Comparison of ENCODE assay signal across 10 cellular contexts in the genomic region with DNA sequence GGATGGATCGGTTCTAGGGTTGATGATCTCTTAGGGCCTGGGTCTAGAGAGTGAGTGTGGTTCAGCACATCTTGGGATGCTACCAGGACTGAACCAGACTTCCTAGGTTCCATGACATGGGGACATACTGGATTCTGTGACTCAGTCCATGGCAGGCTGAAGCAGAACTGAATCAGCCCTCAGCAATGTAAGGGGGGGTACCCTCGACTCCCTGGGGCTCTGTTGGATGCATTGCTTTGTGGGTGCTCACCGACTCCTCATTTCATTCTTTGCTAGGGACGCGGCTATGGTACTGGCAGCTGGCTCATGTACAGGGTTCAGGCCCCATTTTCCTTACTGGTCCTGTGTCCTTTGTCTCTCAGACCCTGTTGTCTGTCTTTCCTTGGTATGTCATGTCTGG. TPM values are rescaled to one million over a fixed set of nuclear protein-coding genes. Genes with fewer than 3 reads are reported as not detected.
DNase-seq lines count a peak whose midpoint lies in the region; ATAC-seq and TF ChIP-seq lines count a peak whose summit lies in the region.
"Had no signal": no experiment of that assay in that cellular context is flagged by ENCODE, and none has a peak within 500 bp of the region (broad histone marks: within the 10 kb centered on the region; RNA-seq: fewer than 3 reads in every experiment).

No MANE protein-coding gene starts in this region.

- intact Hi-C loops in activated T-helper 1 cell treated with anti-CD3 and anti-CD28 coated beads, Interleukin-12 subunit alpha, Interleukin-12 subunit beta, Interleukin-2, Interleukin-4 antibody, amounts not matched to agents 30 ng/mL and 10 ng/mL and 1 ng/mL, durations not matched to agents 14 hours and 24 hours and 36 hours (cut with micrococcal nuclease), result no loop called here
- intact Hi-C loops in right lobe of liver (cut with DNase I), result no loop called here

- 20 to 22% methylated on average over 5 of the region's 5 CpGs for WGBS in GM23248 (ENCODE audit: low coverage in 1 of 2, low lambda C conversion rate in 2 of 2, missing lambda C conversion rate in 2 of 2), 2 experiments
- 100% methylated on average over 3 of the region's 5 CpGs for WGBS in right lobe of liver (ENCODE audit: insufficient coverage, low coverage, low lambda C conversion rate, missing lambda C conversion rate)

- TF ChIP-seq CTCF in right lobe of liver (IDR thresholded peaks at IDR 0.05), result no peak

- H3K36me3 ChIP-seq in ACC112 (ENCODE audit: insufficient read depth, low read length) (no peaks in the 10 kb centered on the region), GM23248 (ENCODE audit: low read depth) (no peaks in the 10 kb centered on the region), iPS-20b (ENCODE audit: insufficient read depth, low read depth, low read length) (no peaks in the 10 kb centered on the region), right lobe of liver (no peaks in the 10 kb centered on the region)
- H3K36me3 ChIP-seq: gastroesophageal sphincter, prostate gland had no signal

- DNase-seq in GM23248 (peak; percentile 96), T-helper 9 cell (no peak), DMS79 treated with DMSO at 0.1 percent for 48 hours (lab: John Stamatoyannopoulos, UW) (no peak), right lobe of liver (no peak)
- no peak for DNase-seq in activated T-helper 1 cell treated with anti-CD3 and anti-CD28 coated beads, Interleukin-12 subunit alpha, Interleukin-12 subunit beta, Interleukin-2, Interleukin-4 antibody, amounts not matched to agents 30 ng/mL and 10 ng/mL and 1 ng/mL, durations not matched to agents 14 hours and 24 hours and 36 hours (ENCODE audit: low spot score)

- H3K27me3 Mint-ChIP-seq in activated T-helper 1 cell treated with anti-CD3 and anti-CD28 coated beads, Interleukin-12 subunit alpha, Interleukin-12 subunit beta, Interleukin-2, Interleukin-4 antibody, amounts not matched to agents 30 ng/mL and 10 ng/mL and 1 ng/mL, durations not matched to agents 14 hours and 24 hours and 36 hours (ENCODE audit: insufficient read depth), result no peaks in the 10 kb centered on the region

- no peaks in the 10 kb centered on the region for H4K20me1 ChIP-seq in GM23248 (ENCODE audit: insufficient read depth)

- H3K9me2 ChIP-seq in GM23248 (ENCODE audit: insufficient read depth), result no peaks in the 10 kb centered on the region

- H3K4me1 ChIP-seq in ACC112 (ENCODE audit: control insufficient read depth, insufficient read depth, low read length, unreplicated experiment) (peaks cover 9% of the 10 kb centered on the region), GM23248 (ENCODE audit: insufficient read depth) (peaks cover 25% of the 10 kb centered on the region), iPS-20b (ENCODE audit: insufficient read depth, low read length) (peaks cover 25% of the 10 kb centered on the region; the same call in 1 of the 2 replicates), right lobe of liver (no peaks in the 10 kb centered on the region)
- H3K4me1 ChIP-seq: prostate gland had no signal

- H3K27me3 ChIP-seq in ACC112 (ENCODE audit: insufficient read depth, low read length), result peaks cover 60% of the 10 kb centered on the region
- H3K27me3 ChIP-seq in GM23248 (replicated peaks; ENCODE audit: insufficient read depth), result no peaks in the 10 kb centered on the region
- H3K27me3 ChIP-seq in iPS-20b (ENCODE audit: insufficient read depth, low read length), result peaks cover 60% of the 10 kb centered on the region
- no peaks in the 10 kb centered on the region for H3K27me3 ChIP-seq in right lobe of liver

- peak overlapping the region; percentile 93 for H3K27ac Mint-ChIP-seq in activated T-helper 1 cell treated with anti-CD3 and anti-CD28 coated beads, Interleukin-12 subunit alpha, Interleukin-12 subunit beta, Interleukin-2, Interleukin-4 antibody, amounts not matched to agents 30 ng/mL and 10 ng/mL and 1 ng/mL, durations not matched to agents 14 hours and 24 hours and 36 hours

- no peak for TF ChIP-seq POLR2A in right lobe of liver (IDR thresholded peaks at IDR 0.05)

- ATAC-seq in GM19455 (IDR thresholded peaks at IDR 0.05; ENCODE audit: unreplicated experiment), result no peak
- ATAC-seq in right lobe of liver, result no peak
- ATAC-seq: gastroesophageal sphincter had no signal

- peaks cover 18% of the 10 kb centered on the region for H3F3A ChIP-seq in GM23248 (ENCODE audit: insufficient read depth)

- H3K9me3 ChIP-seq in GM23248 (ENCODE audit: low read depth) (no peaks in the 10 kb centered on the region), iPS-20b (ENCODE audit: insufficient read depth, low read depth, low read length) (no peaks in the 10 kb centered on the region), right lobe of liver (no peaks in the 10 kb centered on the region)
- H3K9me3 ChIP-seq: gastroesophageal sphincter, prostate gland had no signal

- H3K79me2 ChIP-seq in ACC112 (ENCODE audit: control insufficient read depth, insufficient read depth, low read length, unreplicated experiment) (no peaks in the 10 kb centered on the region), GM23248 (ENCODE audit: insufficient read depth) (peaks cover 33% of the 10 kb centered on the region)

- H2AFZ ChIP-seq in ACC112 (ENCODE audit: low read length, unreplicated experiment) (peak overlapping the region; percentile 10), GM23248 (peak overlapping the region; percentile 81)

- H3K9ac ChIP-seq in GM23248, result peak overlapping the region; percentile 83
- peak overlapping the region; percentile 11; the same call in 1 of the 2 replicates for H3K9ac ChIP-seq in iPS-20b (ENCODE audit: low read depth, low read length)

- peak overlapping the region; percentile 78 for H3K4me2 ChIP-seq in GM23248 (ENCODE audit: unreplicated experiment)

- H3K4me3 Mint-ChIP-seq in activated T-helper 1 cell treated with anti-CD3 and anti-CD28 coated beads, Interleukin-12 subunit alpha, Interleukin-12 subunit beta, Interleukin-2, Interleukin-4 antibody, amounts not matched to agents 30 ng/mL and 10 ng/mL and 1 ng/mL, durations not matched to agents 14 hours and 24 hours and 36 hours, result peak overlapping the region; percentile 91

- H3K9me3 Mint-ChIP-seq in activated T-helper 1 cell treated with anti-CD3 and anti-CD28 coated beads, Interleukin-12 subunit alpha, Interleukin-12 subunit beta, Interleukin-2, Interleukin-4 antibody, amounts not matched to agents 30 ng/mL and 10 ng/mL and 1 ng/mL, durations not matched to agents 14 hours and 24 hours and 36 hours, result no peaks in the 10 kb centered on the region

- H3K4me3 ChIP-seq in ACC112 (ENCODE audit: low read depth, low read length), result 0 out of 2 replicates have a peak overlapping the region, but pooled peaks have one; percentile 84
- peak overlapping the region; percentile 81 for H3K4me3 ChIP-seq in GM23248
- H3K4me3 ChIP-seq in iPS-20b (ENCODE audit: low read length), result peak overlapping the region; percentile 87; the same call in 1 of the 2 replicates
- no peak overlapping the region for H3K4me3 ChIP-seq in right lobe of liver

- in situ Hi-C loops in GM23248 (cut with MboI), result no loop called here

- peaks cover 45% of the 10 kb centered on the region for H3K36me3 Mint-ChIP-seq in activated T-helper 1 cell treated with anti-CD3 and anti-CD28 coated beads, Interleukin-12 subunit alpha, Interleukin-12 subunit beta, Interleukin-2, Interleukin-4 antibody, amounts not matched to agents 30 ng/mL and 10 ng/mL and 1 ng/mL, durations not matched to agents 14 hours and 24 hours and 36 hours (ENCODE audit: low read depth)

- H3K4me1 Mint-ChIP-seq in activated T-helper 1 cell treated with anti-CD3 and anti-CD28 coated beads, Interleukin-12 subunit alpha, Interleukin-12 subunit beta, Interleukin-2, Interleukin-4 antibody, amounts not matched to agents 30 ng/mL and 10 ng/mL and 1 ng/mL, durations not matched to agents 14 hours and 24 hours and 36 hours (ENCODE audit: low read depth), result peaks cover 74% of the 10 kb centered on the region

- H3K27ac ChIP-seq in ACC112 (ENCODE audit: low read depth, low read length) (peak overlapping the region; percentile 47; the same call in 1 of the 2 replicates), GM23248 (peak overlapping the region; percentile 95), iPS-20b (ENCODE audit: low read length) (no peak overlapping the region), right lobe of liver (no peak overlapping the region)

RNA-seq across cellular contexts. Expression of a gene that starts 0.7 kb away (rescaled TPM):
- total RNA-seq in GM23248 (2014; rRNA removed; shearing (Covaris generic)), result 14.8 and 21.4 TPM in 2 replicates
- polyA plus RNA-seq in GM23248 (2016; fragmentation: Nextera tagmentation; extraction: Ambion mirVana), result 3.3 and 4.1 TPM in 2 replicates
- 154 and 155 TPM in 2 replicates for total RNA-seq in activated T-helper 1 cell treated with anti-CD3 and anti-CD28 coated beads, Interleukin-12 subunit alpha, Interleukin-12 subunit beta, Interleukin-2, Interleukin-4 antibody, amounts not matched to agents 30 ng/mL and 10 ng/mL and 1 ng/mL, durations not matched to agents 14 hours and 24 hours and 36 hours
- total RNA-seq in right lobe of liver, result 1 to 10 TPM; 1.0 to 2.0 (median 1.5) TPM

Comparison
In these comparisons a context has a peak if more than half of its experiments do, and no peak if none do; other contexts are left out.
1. H3K27ac ChIP-seq: peak in ACC112 (single experiment) and GM23248 (single experiment); none in iPS-20b (single experiment) and right lobe of liver (0 of 3).
2. H3K4me3 ChIP-seq: peak in ACC112 (single experiment), GM23248 (single experiment) and iPS-20b (single experiment); none in right lobe of liver (0 of 3).